ENCODE assay signal across 8 cellular contexts in genomic region chr18:47149457-47150028, GRCh38. TPM values are rescaled to one million over a fixed set of nuclear protein-coding genes. Genes with fewer than 3 reads are reported as not detected.
DNase-seq lines count a peak whose midpoint lies in the region; ATAC-seq and TF ChIP-seq lines count a peak whose summit lies in the region.

No MANE protein-coding gene starts in this region.

- H3K27ac ChIP-seq in KMS-11 (peak overlapping the region; percentile 63), stomach (peak overlapping the region; percentile 86 to 92 (median 89))

- no peaks in the 10 kb centered on the region for H3K9me3 Mint-ChIP-seq in Caco-2 (ENCODE audit: unreplicated experiment)

- TF ChIP-seq CTCF in Caco-2 (IDR thresholded peaks at IDR 0.05; ENCODE audit: insufficient read depth in 1 of 2, low read depth in 1 of 2, low read length in 1 of 2, severe bottlenecking in 1 of 2, unreplicated experiment in 1 of 2) (no peak), KMS-11 (conservative IDR thresholded peaks at IDR 0.05; ENCODE audit: low read depth, low read length) (no peak), astrocyte of the cerebellum (IDR thresholded peaks at IDR 0.05; ENCODE audit: low read depth, low read length, missing control alignments) (no peak), kidney epithelial cell (IDR thresholded peaks at IDR 0.05; ENCODE audit: insufficient read depth, low read length, poor library complexity, severe bottlenecking) (no peak), stomach (IDR thresholded peaks at IDR 0.05) (no peak)

- H3K4me3 Mint-ChIP-seq in Caco-2 (ENCODE audit: unreplicated experiment), result peak overlapping the region; percentile 83

- peaks cover 21% of the 10 kb centered on the region for H3K4me1 Mint-ChIP-seq in Caco-2 (ENCODE audit: low read depth, unreplicated experiment)

- CTCF ChIA-PET in Caco-2 (lab: Charles Lee), result no interaction called here

- TSS peak; percentile 34 for BruUV-seq in Caco-2 (replicated peaks; lab: Mats Ljungman, UMichigan)

- H3K9me3 ChIP-seq in Caco-2, result no peaks in the 10 kb centered on the region
- H3K9me3 ChIP-seq in stomach, result no peaks in the 10 kb centered on the region

- in situ Hi-C loops in astrocyte of the cerebellum (cut with HindIII; ENCODE audit: low sequenced_read_pairs), result no loop called here

- POLR2A ChIA-PET in Caco-2 (lab: Charles Lee), result no interaction called here

- H4K20me1 ChIP-seq in KMS-11 (ENCODE audit: insufficient read depth), result no peaks in the 10 kb centered on the region

- H3K4me2 ChIP-seq in KMS-11, result peak overlapping the region; percentile 99

- no peak for TF ChIP-seq EP300 in stomach (IDR thresholded peaks at IDR 0.05)

- peak overlapping the region; percentile 65 for H3K9ac ChIP-seq in KMS-11

- DNase-seq in Caco-2 (peak in 1 of 2 experiments; percentile 1), astrocyte of the cerebellum (ENCODE audit: low read depth) (no peak), kidney epithelial cell (ENCODE audit: low read depth) (no peak), stomach (no peak), NOMO-1 treated with dmso at 0.1 percent for 144 hours (lab: John Stamatoyannopoulos, UW; ENCODE audit: unreplicated experiment) (no peak), NCI-H1417 treated with DMSO at 0.1 percent for 48 hours (lab: John Stamatoyannopoulos, UW) (no peak)

- H3K4me3 ChIP-seq in Caco-2 (ENCODE audit: low read depth, low read length) (peak overlapping the region; percentile 69), KMS-11 (IDR thresholded peaks at IDR 0.05; ENCODE audit: insufficient read depth, low read depth, low read length) (peak overlapping the region; percentile 71), astrocyte of the cerebellum (ENCODE audit: low read depth, low read length) (peak overlapping the region; percentile 57), kidney epithelial cell (ENCODE audit: low read depth, low read length) (peak overlapping the region; percentile 95), stomach (peak overlapping the region; percentile 64 to 75 (median 71))

- no peaks in the 10 kb centered on the region for H3K4me1 ChIP-seq in Caco-2
- peaks cover 25% of the 10 kb centered on the region for H3K4me1 ChIP-seq in KMS-11 (ENCODE audit: low read depth, poor library complexity, severe bottlenecking)
- H3K4me1 ChIP-seq in stomach, result peaks cover 15 to 43% (median 29%) of the 10 kb centered on the region in 4 donors

- no peaks in the 10 kb centered on the region for H3K27me3 Mint-ChIP-seq in Caco-2 (ENCODE audit: insufficient read depth, unreplicated experiment)

- H3K27ac Mint-ChIP-seq in Caco-2 (ENCODE audit: unreplicated experiment), result peak overlapping the region; percentile 92

- peak overlapping the region; percentile 91 for H2AFZ ChIP-seq in KMS-11 (ENCODE audit: low read depth)

- peaks cover 6% of the 10 kb centered on the region for H3K36me3 Mint-ChIP-seq in Caco-2 (ENCODE audit: insufficient read depth, unreplicated experiment)

- intact Hi-C loops in Caco-2 (cut with micrococcal nuclease; ENCODE audit: unreplicated experiment) (loop anchor here (1.0 kb wide), 1 partner anchor 27 kb away; the partner anchor contains the start of gene IER3IP1), stomach (cut with DNase I; ENCODE audit: low total_unique reads) (no loop called here)

- H3K79me2 ChIP-seq in KMS-11 (ENCODE audit: insufficient read depth, low read depth), result peaks cover 21% of the 10 kb centered on the region

- H3K36me3 ChIP-seq in Caco-2 (ENCODE audit: control insufficient read depth, insufficient read depth, low read length) (no peaks in the 10 kb centered on the region), KMS-11 (ENCODE audit: insufficient read depth) (no peaks in the 10 kb centered on the region; the same call in 1 of the 2 replicates), kidney epithelial cell (ENCODE audit: control insufficient read depth, insufficient read depth, low read length) (no peaks in the 10 kb centered on the region), stomach (peaks cover 0 to 16% (median 12%) of the 10 kb centered on the region in 4 donors)

- ATAC-seq in HG02870 (IDR thresholded peaks at IDR 0.05; ENCODE audit: unreplicated experiment), result no peak

- WGBS in stomach, 5 donors, result 19 to 28% (median 25%) methylated on average over 12 of the region's 12 CpGs

- no peaks in the 10 kb centered on the region for H3K27me3 ChIP-seq in Caco-2 (replicated peaks; ENCODE audit: control insufficient read depth, insufficient read depth, low read length)
- H3K27me3 ChIP-seq in KMS-11 (ENCODE audit: insufficient read depth, low read depth), result no peaks in the 10 kb centered on the region
- no peaks in the 10 kb centered on the region for H3K27me3 ChIP-seq in kidney epithelial cell (ENCODE audit: control insufficient read depth, insufficient read depth, low read length)
- H3K27me3 ChIP-seq in stomach, result no peaks in the 10 kb centered on the region

- TF ChIP-seq POLR2A in stomach (IDR thresholded peaks at IDR 0.05), result no peak

RNA-seq across cellular contexts. Expression of gene HDHD2, which starts 0.8 kb away (rescaled TPM):
- total RNA-seq in Caco-2 (2022) (14.7 and 15.5 TPM in 2 replicates), kidney epithelial cell (15.5 and 21.4 TPM in 2 replicates), stomach (10 to 100 TPM; 14.5 to 93.7 (median 23.9) TPM)
- 10 to 100 TPM; 16.2 to 26.4 (median 22.4) TPM for polyA plus RNA-seq in stomach

RNA-seq across cellular contexts. Expression of gene IER3IP1, which starts 26.6 kb away (rescaled TPM):
- total RNA-seq in Caco-2 (2022), result 5.0 and 5.9 TPM in 2 replicates
- 13.6 and 16.2 TPM in 2 replicates for total RNA-seq in kidney epithelial cell
- total RNA-seq in stomach, result 10 to 100 TPM in 2 of 5 donors, 1 to 10 TPM in 1, under 1 TPM in 2; under 0.01 to 39.1 (median 8.3) TPM
- 10 to 100 TPM; 11.3 to 12.8 (median 12.7) TPM for polyA plus RNA-seq in stomach
